In the genomic region with DNA sequence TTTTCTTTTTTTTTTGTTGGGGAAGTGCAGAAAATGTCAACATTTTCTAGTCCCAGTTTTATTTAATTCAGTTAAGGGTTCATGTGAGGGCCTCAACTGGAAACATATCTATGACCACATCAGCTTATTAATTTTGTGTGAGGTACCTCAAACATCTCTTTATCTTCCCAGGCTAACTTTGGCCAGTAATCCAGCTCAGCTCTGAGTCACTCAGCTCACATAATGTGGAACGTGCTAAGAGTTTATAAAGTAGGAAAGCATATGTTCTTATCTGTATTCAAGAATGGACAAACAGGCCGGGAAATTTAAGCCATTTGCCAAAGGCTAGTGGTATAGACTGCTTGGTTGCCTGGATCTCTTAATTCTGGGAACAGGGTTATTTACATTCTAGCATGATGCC, we compare ENCODE assay signal across 21 cellular contexts.
DNase-seq lines count a peak whose midpoint lies in the region; ATAC-seq, FAIRE-seq and TF ChIP-seq lines count a peak whose summit lies in the region.
"Had no signal": no experiment of that assay in that cellular context is flagged by ENCODE, and none has a peak within 500 bp of the region (broad histone marks: within the 10 kb centered on the region; RNA-seq: fewer than 3 reads in every experiment).

No MANE protein-coding gene starts in this region.

- H3K36me3 ChIP-seq in astrocyte (ENCODE audit: insufficient read depth, low read length) = peaks cover 10% of the 10 kb centered on the region
- no peaks in the 10 kb centered on the region for H3K36me3 ChIP-seq in hepatocyte (replicated peaks; ENCODE audit: insufficient read depth, low read depth)
- H3K36me3 ChIP-seq in stomach = no peaks in the 10 kb centered on the region
- H3K36me3 ChIP-seq: lower lobe of right lung, WERI-Rb-1 had no signal

- H3K4me1 ChIP-seq in astrocyte (ENCODE audit: insufficient read depth, low read length) = peaks cover 10% of the 10 kb centered on the region
- no peaks in the 10 kb centered on the region for H3K4me1 ChIP-seq in hepatocyte (ENCODE audit: insufficient read depth)
- H3K4me1 ChIP-seq in stomach = no peaks in the 10 kb centered on the region
- H3K4me1 ChIP-seq: lower lobe of right lung had no signal

- no peaks in the 10 kb centered on the region for H3K9me3 ChIP-seq in astrocyte (ENCODE audit: insufficient read depth, low read depth, low read length)
- no peaks in the 10 kb centered on the region for H3K9me3 ChIP-seq in hepatocyte (ENCODE audit: low read depth)
- no peaks in the 10 kb centered on the region for H3K9me3 ChIP-seq in stomach
- H3K9me3 ChIP-seq: BLaER1 treated with 17β-estradiol and CSF1 and Interleukin-3, amounts not matched to agents 10 nM and 100 nM; lower lobe of right lung had no signal

- H3K4me2 ChIP-seq in astrocyte (ENCODE audit: low read length) = peak overlapping the region; percentile 22
- H3K4me2 ChIP-seq in hepatocyte = no peak overlapping the region
- H3K4me2 ChIP-seq: BLaER1 treated with 17β-estradiol and CSF1 and Interleukin-3, amounts not matched to agents 10 nM and 100 nM had no signal

- H2AFZ ChIP-seq in astrocyte (ENCODE audit: low read depth, low read length) (no peak overlapping the region), hepatocyte (no peak overlapping the region)

- ATAC-seq in HG03095 (IDR thresholded peaks at IDR 0.05; ENCODE audit: unreplicated experiment) = no peak
- ATAC-seq: activated CD8-positive, alpha-beta T cell treated with anti-CD3 and anti-CD28 coated beads, Interleukin-2, amount 10 ng/mL, durations not matched to agents 7 days and 5 days; activated T-helper 17 cell treated with anti-CD3 and anti-CD28 coated beads, Interleukin-2, amount 50 U/mL, for 72 hours; lower lobe of right lung; right cardiac atrium had no signal

- no peak overlapping the region for H3K27ac Mint-ChIP-seq in astrocyte (ENCODE audit: unreplicated experiment)
- H3K27ac Mint-ChIP-seq in progenitor cell of endocrine pancreas = no peak overlapping the region
- H3K27ac Mint-ChIP-seq: activated CD8-positive, alpha-beta T cell treated with anti-CD3 and anti-CD28 coated beads, Interleukin-2, amount 10 ng/mL, durations not matched to agents 7 days and 5 days; activated T-helper 17 cell treated with anti-CD3 and anti-CD28 coated beads, Interleukin-2, amount 50 U/mL, for 72 hours; nephron progenitor cell; type B pancreatic cell had no signal

- no peaks in the 10 kb centered on the region for H3K79me2 ChIP-seq in astrocyte (ENCODE audit: insufficient read depth, low read length)
- H3K79me2 ChIP-seq in hepatocyte = no peaks in the 10 kb centered on the region

- DNase-seq in AG08396 (ENCODE audit: low spot score) (peak; percentile 30), H4 (ENCODE audit: low spot score) (peak; percentile 48), astrocyte (ENCODE audit: low read depth) (peak; percentile 93), hepatocyte (ENCODE audit: low spot score) (peak; percentile 8), progenitor cell of endocrine pancreas (ENCODE audit: low spot score, unreplicated experiment) (no peak), stomach (no peak)
- DNase-seq in effector CD4-positive, alpha-beta T cell = no peak
- DNase-seq: activated CD8-positive, alpha-beta T cell treated with anti-CD3 and anti-CD28 coated beads, Interleukin-2, amount 10 ng/mL, durations not matched to agents 7 days and 5 days; dorsolateral prefrontal cortex; H7; lower lobe of right lung; NCI-H146; NCI-H446; nephron progenitor cell; right cardiac atrium; stimulated activated CD4-positive, alpha-beta T cell treated with anti-CD3 and anti-CD28 coated beads, Interleukin-4, amount 100 ng/mL, for 24 hours; WERI-Rb-1 had no signal

- H4K20me1 ChIP-seq in astrocyte (ENCODE audit: insufficient read depth, low read length) = no peaks in the 10 kb centered on the region
- H4K20me1 ChIP-seq in hepatocyte (ENCODE audit: insufficient read depth, poor library complexity, severe bottlenecking) = no peaks in the 10 kb centered on the region

- H3K4me1 Mint-ChIP-seq in astrocyte (ENCODE audit: low read depth, unreplicated experiment) (peaks cover 2% of the 10 kb centered on the region), progenitor cell of endocrine pancreas (ENCODE audit: low read depth) (no peaks in the 10 kb centered on the region)

- H3K36me3 Mint-ChIP-seq in astrocyte (ENCODE audit: low read depth, unreplicated experiment) = no peaks in the 10 kb centered on the region
- no peaks in the 10 kb centered on the region for H3K36me3 Mint-ChIP-seq in progenitor cell of endocrine pancreas (ENCODE audit: insufficient read depth)
- H3K36me3 Mint-ChIP-seq: type B pancreatic cell had no signal

- no peak for TF ChIP-seq EP300 in stomach (IDR thresholded peaks at IDR 0.05)

- WGBS in hepatocyte (ENCODE audit: low lambda C conversion rate, missing lambda C conversion rate) = 55% methylated on average over 2 of the region's 2 CpGs
- WGBS in stomach, 5 donors = 40 to 57% (median 54%) methylated on average over 2 of the region's 2 CpGs

- no peak overlapping the region for H3K4me3 Mint-ChIP-seq in astrocyte (ENCODE audit: unreplicated experiment)
- H3K4me3 Mint-ChIP-seq in progenitor cell of endocrine pancreas (ENCODE audit: low read depth) = no peak overlapping the region
- H3K4me3 Mint-ChIP-seq: activated CD8-positive, alpha-beta T cell treated with anti-CD3 and anti-CD28 coated beads, Interleukin-2, amount 10 ng/mL, durations not matched to agents 7 days and 5 days; activated T-helper 17 cell treated with anti-CD3 and anti-CD28 coated beads, Interleukin-2, amount 50 U/mL, for 72 hours; nephron progenitor cell; type B pancreatic cell had no signal

- no peak overlapping the region for H3K4me3 ChIP-seq in astrocyte (ENCODE audit: insufficient read depth, low read depth, low read length)
- no peak overlapping the region for H3K4me3 ChIP-seq in hepatocyte
- no peak overlapping the region for H3K4me3 ChIP-seq in stomach
- H3K4me3 ChIP-seq: BLaER1 treated with 17β-estradiol and CSF1 and Interleukin-3, amounts not matched to agents 10 nM and 100 nM; dorsolateral prefrontal cortex; lower lobe of right lung had no signal

- no peak for TF ChIP-seq CTCF in astrocyte (IDR thresholded peaks at IDR 0.05; ENCODE audit: insufficient read depth, low read depth, low read length)
- no peak for TF ChIP-seq CTCF in hepatocyte (IDR thresholded peaks at IDR 0.05; ENCODE audit: poor library complexity)
- TF ChIP-seq CTCF in progenitor cell of endocrine pancreas (IDR thresholded peaks at IDR 0.05; ENCODE audit: unreplicated experiment) = no peak
- TF ChIP-seq CTCF in stomach (IDR thresholded peaks at IDR 0.05) = no peak

- H3K9me3 Mint-ChIP-seq in astrocyte (ENCODE audit: unreplicated experiment) (peaks cover 2% of the 10 kb centered on the region), progenitor cell of endocrine pancreas (ENCODE audit: low read depth) (no peaks in the 10 kb centered on the region)
- H3K9me3 Mint-ChIP-seq: activated T-helper 17 cell treated with anti-CD3 and anti-CD28 coated beads, Interleukin-2, amount 50 U/mL, for 72 hours; nephron progenitor cell; type B pancreatic cell had no signal

- H3K27me3 ChIP-seq in astrocyte (ENCODE audit: insufficient read depth, low read length) (no peaks in the 10 kb centered on the region), hepatocyte (no peaks in the 10 kb centered on the region), stomach (no peaks in the 10 kb centered on the region)
- H3K27me3 ChIP-seq: BLaER1 treated with 17β-estradiol and CSF1 and Interleukin-3, amounts not matched to agents 10 nM and 100 nM; dorsolateral prefrontal cortex had no signal

- intact Hi-C loops in stomach (cut with DNase I; ENCODE audit: low total_unique reads) = no loop called here

- H3K27me3 Mint-ChIP-seq in astrocyte (ENCODE audit: low read depth, unreplicated experiment) (peaks cover 12% of the 10 kb centered on the region), progenitor cell of endocrine pancreas (peaks cover 32% of the 10 kb centered on the region)
- H3K27me3 Mint-ChIP-seq: activated T-helper 17 cell treated with anti-CD3 and anti-CD28 coated beads, Interleukin-2, amount 50 U/mL, for 72 hours had no signal

- FAIRE-seq in astrocyte (lab: Jason Lieb, UNC) = peak; percentile 49

- no peak for TF ChIP-seq POLR2A in stomach (IDR thresholded peaks at IDR 0.05)

- no peak overlapping the region for H3K9ac ChIP-seq in astrocyte (ENCODE audit: low read length)
- H3K9ac ChIP-seq: BLaER1 treated with 17β-estradiol and CSF1 and Interleukin-3, amounts not matched to agents 10 nM and 100 nM had no signal

- no peaks in the 10 kb centered on the region for H3K9me2 ChIP-seq in hepatocyte (replicated peaks; ENCODE audit: insufficient read depth)

- peak overlapping the region; percentile 52 for H3K27ac ChIP-seq in astrocyte (ENCODE audit: low read depth, low read length)
- no peak overlapping the region for H3K27ac ChIP-seq in hepatocyte
- H3K27ac ChIP-seq in stomach = no peak overlapping the region
- H3K27ac ChIP-seq: BLaER1 treated with 17β-estradiol and CSF1 and Interleukin-3, amounts not matched to agents 10 nM and 100 nM; lower lobe of right lung; WERI-Rb-1 had no signal

Comparison
In these comparisons a context has a peak if more than half of its experiments do, and no peak if none do; other contexts are left out.
1. DNase-seq: peak in AG08396 (single experiment), H4 (single experiment), astrocyte (single experiment) and hepatocyte (single experiment); none in effector CD4-positive, alpha-beta T cell (single experiment), progenitor cell of endocrine pancreas (single experiment) and stomach (single experiment).